Comparison of ENCODE assay signal across 8 cellular contexts in the genomic region with DNA sequence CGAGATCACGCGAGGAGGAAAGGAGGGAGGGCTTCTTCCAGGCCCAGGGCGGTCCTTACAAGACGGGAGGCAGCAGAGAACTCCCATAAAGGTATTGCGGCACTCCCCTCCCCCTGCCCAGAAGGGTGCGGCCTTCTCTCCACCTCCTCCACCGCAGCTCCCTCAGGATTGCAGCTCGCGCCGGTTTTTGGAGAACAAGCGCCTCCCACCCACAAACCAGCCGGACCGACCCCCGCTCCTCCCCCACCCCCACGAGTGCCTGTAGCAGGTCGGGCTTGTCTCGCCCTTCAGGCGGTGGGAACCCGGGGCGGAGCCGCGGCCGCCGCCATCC. TPM values are rescaled to one million over a fixed set of nuclear protein-coding genes. Genes with fewer than 3 reads are reported as not detected.
DNase-seq lines count a peak whose midpoint lies in the region; ATAC-seq lines count a peak whose summit lies in the region.

No MANE protein-coding gene starts in this region.

- peaks cover 9% of the 10 kb centered on the region for H3K36me3 Mint-ChIP-seq in T-helper 17 cell (ENCODE audit: low read depth)

- no peaks in the 10 kb centered on the region for H3K27me3 Mint-ChIP-seq in T-helper 17 cell

- ATAC-seq in HG02763 (IDR thresholded peaks at IDR 0.05; ENCODE audit: unreplicated experiment) (peak; percentile 24), T-helper 17 cell (peak; percentile 45), left lobe of liver (peak; percentile 5)

- peak overlapping the region; percentile 100 for H3K27ac Mint-ChIP-seq in T-helper 17 cell

- DNase-seq in stimulated activated CD4-positive, alpha-beta T cell treated with anti-CD3 and anti-CD28 coated beads, Interleukin-12 subunit alpha, Interleukin-12 subunit beta, amount 100 ng/mL, for 24 hours (ENCODE audit: low read depth in 2 of 2): peak; percentile 66 to 77
- no peak for DNase-seq in stimulated activated CD4-positive, alpha-beta T cell treated with anti-CD3 and anti-CD28 coated beads, Interleukin-12 subunit alpha, Interleukin-12 subunit beta, amount 100 ng/mL, for 4 hours
- peak; percentile 86 for DNase-seq in NCI-H1105 (lab: John Stamatoyannopoulos, UW)
- DNase-seq in T-helper 17 cell: no peak
- no peak for DNase-seq in left lobe of liver (ENCODE audit: low spot score)
- DNase-seq in stimulated activated CD8-positive, alpha-beta memory T cell treated with anti-CD3 and anti-CD28 coated beads, Interleukin-15, amount 100 ng/mL, for 1 hour (ENCODE audit: low read depth): peak; percentile 56

- no peaks in the 10 kb centered on the region for H3K9me3 ChIP-seq in T-helper 17 cell (ENCODE audit: control insufficient read depth, low read length, poor library complexity, severe bottlenecking)

- H3K4me3 Mint-ChIP-seq in T-helper 17 cell: peak overlapping the region; percentile 98

- peak overlapping the region; percentile 87 for H3K27ac ChIP-seq in cingulate gyrus (ENCODE audit: low read depth, low read length)

- peaks cover 56% of the 10 kb centered on the region for H3K4me1 Mint-ChIP-seq in T-helper 17 cell

RNA-seq across cellular contexts. Expression of a gene that starts 1.1 kb away (rescaled TPM):
- total RNA-seq in T-helper 17 cell: 100 to 1,000 TPM; 103 to 105 TPM
- 58.4 TPM for total RNA-seq in left lobe of liver

RNA-seq across cellular contexts. Expression of a gene that starts 33.4 kb away (rescaled TPM):
- total RNA-seq in T-helper 17 cell: 10 to 100 TPM; 36.9 to 50.3 TPM
- 19.6 TPM for total RNA-seq in left lobe of liver

Comparison
In these comparisons a context has a peak if more than half of its experiments do, and no peak if none do; other contexts are left out.
1. DNase-seq: peak in stimulated activated CD4-positive, alpha-beta T cell treated with anti-CD3 and anti-CD28 coated beads, Interleukin-12 subunit alpha, Interleukin-12 subunit beta, amount 100 ng/mL, for 24 hours (2 of 2), NCI-H1105 (single experiment) and stimulated activated CD8-positive, alpha-beta memory T cell treated with anti-CD3 and anti-CD28 coated beads, Interleukin-15, amount 100 ng/mL, for 1 hour (single experiment); none in stimulated activated CD4-positive, alpha-beta T cell treated with anti-CD3 and anti-CD28 coated beads, Interleukin-12 subunit alpha, Interleukin-12 subunit beta, amount 100 ng/mL, for 4 hours (single experiment), T-helper 17 cell (0 of 3) and left lobe of liver (single experiment).
2. Peak in every context shown above with its lines, with median percentiles within 50 percentile points of each other: ATAC-seq.